26 cellular contexts compared by ENCODE assay signal in genomic region chr7:98984126-98984525, GRCh38.
"Had no signal": no experiment of that assay in that cellular context is flagged by ENCODE, and none has a peak within 500 bp of the region (broad histone marks: within the 10 kb centered on the region; RNA-seq: fewer than 3 reads in every experiment).

No MANE protein-coding gene starts in this region.

- H3K27ac ChIP-seq: KMS-11, Peyer's patch, RWPE1, SJSA1 had no signal

- H3K27ac Mint-ChIP-seq: activated CD4-positive, alpha-beta memory T cell treated with anti-CD3 and anti-CD28 coated beads for 36 hours; activated naive CD4-positive, alpha-beta T cell treated with anti-CD3 and anti-CD28 coated beads, Interleukin-2, amount 50 U/mL, for 24 hours; activated T-cell treated with anti-CD3 and anti-CD28 coated beads, Interleukin-2, amount 50 U/mL, for 72 hours; activated T-helper 2 cell treated with anti-CD3 and anti-CD28 coated beads, Interferon-gamma antibody, Interleukin-2, Interleukin-4, amounts not matched to agents 10 μg/mL and 5 μg/mL and 100 μg/mL, durations not matched to agents 14 hours and 24 hours and 36 hours; WTC11 had no signal

- H3K4me1 Mint-ChIP-seq: WTC11 had no signal

- DNase-seq: activated CD4-positive, alpha-beta memory T cell treated with anti-CD3 and anti-CD28 coated beads for 36 hours; activated CD4-positive, alpha-beta T cell treated with anti-CD3 and anti-CD28 coated beads for 48 hours; activated CD4-positive, CD25-positive, alpha-beta regulatory T cell treated with anti-CD3 and anti-CD28 coated beads, Interleukin-2, amount 50 U/mL, for 72 hours; activated CD8-positive, alpha-beta memory T cell treated with anti-CD3 and anti-CD28 coated beads for 24 hours; activated naive CD4-positive, alpha-beta T cell; activated T-cell treated with anti-CD3 and anti-CD28 coated beads, Interleukin-2, amount 50 U/mL, for 72 hours; aorta; NCI-H1092; NCI-H1417 treated with DMSO at 0.1 percent for 48 hours; NCI-H1694; NCI-H2029; NCI-H2107; NCI-H345; NCI-H510A; NCI-H526 treated with DMSO at 0.1 percent for 48 hours; NCI-H82; Peyer's patch; SHP77; SW 1271 had no signal

- H3K9me3 ChIP-seq: Peyer's patch, SJSA1 had no signal

- ATAC-seq: activated T-cell treated with anti-CD3 and anti-CD28 coated beads, Interleukin-2, amount 50 U/mL, for 72 hours; SK-N-SH treated with all-trans-retinoic acid at 6 μM for 48 hours; WTC11 had no signal

- H3K9me3 Mint-ChIP-seq: activated naive CD4-positive, alpha-beta T cell treated with anti-CD3 and anti-CD28 coated beads, Interleukin-2, amount 50 U/mL, for 24 hours had no signal

- H3K27me3 Mint-ChIP-seq: activated CD4-positive, alpha-beta memory T cell treated with anti-CD3 and anti-CD28 coated beads for 36 hours; activated naive CD4-positive, alpha-beta T cell treated with anti-CD3 and anti-CD28 coated beads, Interleukin-2, amount 50 U/mL, for 24 hours had no signal

- H3K4me2 ChIP-seq: KMS-11 had no signal

- H3K4me1 ChIP-seq: Peyer's patch, SJSA1 had no signal

- H3K4me3 Mint-ChIP-seq: activated CD4-positive, alpha-beta memory T cell treated with anti-CD3 and anti-CD28 coated beads for 36 hours; activated naive CD4-positive, alpha-beta T cell treated with anti-CD3 and anti-CD28 coated beads, Interleukin-2, amount 50 U/mL, for 24 hours; activated T-cell treated with anti-CD3 and anti-CD28 coated beads, Interleukin-2, amount 50 U/mL, for 72 hours; WTC11 had no signal

- H3K27me3 ChIP-seq: Peyer's patch, SJSA1 had no signal

- H3K4me3 ChIP-seq: Peyer's patch, SJSA1 had no signal
